In genomic region chr4:74189331-74190043, GRCh38 we compare ENCODE assay signal across 8 cellular contexts. TPM values are rescaled to one million over a fixed set of nuclear protein-coding genes. Genes with fewer than 3 reads are reported as not detected.
DNase-seq lines count a peak whose midpoint lies in the region; ATAC-seq and TF ChIP-seq lines count a peak whose summit lies in the region.

No MANE protein-coding gene starts in this region.

- H4K20me1 ChIP-seq in Loucy (ENCODE audit: insufficient read depth, low read length, poor library complexity, severe bottlenecking): no peaks in the 10 kb centered on the region

- H3K27me3 ChIP-seq in Loucy (ENCODE audit: insufficient read depth, low read length, poor library complexity, severe bottlenecking): no peaks in the 10 kb centered on the region

- no peaks in the 10 kb centered on the region for H3K9me3 ChIP-seq in Loucy (ENCODE audit: insufficient read depth, low read depth, low read length)

- H3F3A ChIP-seq in Loucy (ENCODE audit: low read depth): no peaks in the 10 kb centered on the region

- no peak overlapping the region for H2AFZ ChIP-seq in Loucy (ENCODE audit: low read length)

- no peaks in the 10 kb centered on the region for H3K4me1 ChIP-seq in Loucy (ENCODE audit: insufficient read depth, low read length, poor library complexity, severe bottlenecking)

- no peaks in the 10 kb centered on the region for H3K36me3 ChIP-seq in Loucy (ENCODE audit: insufficient read depth, low read length)

- DNase-seq in AML-193 (lab: John Stamatoyannopoulos, UW) (peak; percentile 22 to 45), GM13976 (ENCODE audit: low spot score) (peak; percentile 19), SKM-1 (lab: John Stamatoyannopoulos, UW; ENCODE audit: unreplicated experiment) (peak; percentile 7), fibroblast of pulmonary artery (ENCODE audit: low read depth) (peak; percentile 76), renal cortical epithelial cell (ENCODE audit: low read depth) (peak; percentile 83), putamen (ENCODE audit: low spot score) (no peak)

- no peak overlapping the region for H3K9ac ChIP-seq in Loucy (ENCODE audit: low read depth, low read length, poor library complexity, severe bottlenecking)

- in situ Hi-C loops in GM13976 (cut with MboI; ENCODE audit: low sequenced_read_pairs, unreplicated experiment): loop anchor here (10.0 to 25.0 kb wide), 2 partner anchors 125 to 473 kb away; no protein-coding TSS in a partner anchor

- no peak overlapping the region for H3K4me2 ChIP-seq in Loucy (ENCODE audit: low read depth, low read length, poor library complexity, severe bottlenecking)

- no peak overlapping the region for H3K4me3 ChIP-seq in Loucy (ENCODE audit: low read length, poor library complexity, severe bottlenecking)
- no peak overlapping the region for H3K4me3 ChIP-seq in fibroblast of pulmonary artery (replicated peaks; ENCODE audit: low read depth, low read length)

- no peaks in the 10 kb centered on the region for H3K79me2 ChIP-seq in Loucy (ENCODE audit: insufficient read depth, low read length)

- H3K9me2 ChIP-seq in Loucy (replicated peaks; ENCODE audit: low read depth, low read length): no peaks in the 10 kb centered on the region

- peak; percentile 33 for TF ChIP-seq CTCF in GM13976 (IDR thresholded peaks at IDR 0.05; ENCODE audit: borderline replicate concordance, control extremely low read depth, extremely low read depth, insufficient read depth, missing control alignments)
- TF ChIP-seq CTCF in Loucy (conservative IDR thresholded peaks at IDR 0.05; ENCODE audit: low read length): peak; percentile 72
- TF ChIP-seq CTCF in fibroblast of pulmonary artery (IDR thresholded peaks at IDR 0.05; ENCODE audit: low read length, missing control alignments): peak; percentile 77

- no peak for ATAC-seq in HG03571 (IDR thresholded peaks at IDR 0.05; ENCODE audit: unreplicated experiment)

RNA-seq across cellular contexts. Expression of gene MTHFD2L, which starts 31.6 kb away (rescaled TPM):
- total RNA-seq in renal cortical epithelial cell: 22.2 and 71.8 TPM in 2 replicates
